In genomic region chr2:238060542-238061309, GRCh38 we compare ENCODE assay signal across 8 cellular contexts. TPM values are rescaled to one million over a fixed set of nuclear protein-coding genes. Genes with fewer than 3 reads are reported as not detected.
DNase-seq lines count a peak whose midpoint lies in the region; ATAC-seq and TF ChIP-seq lines count a peak whose summit lies in the region.

TSS of gene SCLY (plus strand) at chr2:238061001. CDS start at chr2:238061055, 54 bp downstream.

- H3K36me3 ChIP-seq in ACC112 (ENCODE audit: insufficient read depth, low read length), result peaks cover 4% of the 10 kb centered on the region; the same call in 1 of the 2 replicates
- peaks cover 9% of the 10 kb centered on the region for H3K36me3 ChIP-seq in WERI-Rb-1
- peaks cover 3% of the 10 kb centered on the region for H3K36me3 ChIP-seq in mammary epithelial cell (ENCODE audit: insufficient read depth, low read length)
- H3K36me3 ChIP-seq in smooth muscle cell (ENCODE audit: low read depth), result no peaks in the 10 kb centered on the region

- DNase-seq in NCI-H2227 (lab: John Stamatoyannopoulos, UW; ENCODE audit: unreplicated experiment) (peak; percentile 99), WERI-Rb-1 (peak; percentile 98), mammary epithelial cell (peak; percentile 99), iPS-NIHi11 (ENCODE audit: low spot score) (peak; percentile 100), smooth muscle cell (lab: John Stamatoyannopoulos, UW; ENCODE audit: unreplicated experiment) (peak; percentile 94)

- WGBS in mammary epithelial cell (ENCODE audit: low coverage, missing lambda C conversion rate), result 0% methylated on average over 3 of the region's 97 CpGs
- WGBS in smooth muscle cell (ENCODE audit: low lambda C conversion rate), result under 1% methylated on average over 87 of the region's 97 CpGs

- dilution Hi-C loops in mammary epithelial cell (cut with HindIII; ENCODE audit: low sequenced_read_pairs), result no loop called here

- peaks cover 7% of the 10 kb centered on the region for H3K4me1 ChIP-seq in ACC112 (ENCODE audit: control insufficient read depth, insufficient read depth, low read length, unreplicated experiment)
- H3K4me1 ChIP-seq in mammary epithelial cell (ENCODE audit: insufficient read depth, low read length), result peaks cover 12% of the 10 kb centered on the region
- H3K4me1 ChIP-seq in smooth muscle cell (ENCODE audit: low read depth), result peaks cover 11% of the 10 kb centered on the region

- peak within 1 kb of the TSS; percentile 94 for H2AFZ ChIP-seq in ACC112 (ENCODE audit: low read length, unreplicated experiment)
- H2AFZ ChIP-seq in mammary epithelial cell (ENCODE audit: low read depth, low read length), result peak within 1 kb of the TSS; percentile 98
- peak within 1 kb of the TSS; percentile 90 for H2AFZ ChIP-seq in smooth muscle cell (ENCODE audit: low read depth)

- H3K4me2 ChIP-seq in mammary epithelial cell (ENCODE audit: insufficient read depth, low read depth, low read length), result peak within 1 kb of the TSS; percentile 98
- peak within 1 kb of the TSS; percentile 98 for H3K4me2 ChIP-seq in smooth muscle cell

- in situ Hi-C loops in mammary epithelial cell (cut with MboI; ENCODE audit: low sequenced_read_pairs in 2 of 2), result loop anchor here in 1 of 2 donors (10.0 kb wide), 1 partner anchor 206 kb away; the partner anchor contains the start of gene RAMP1

- H3K27ac ChIP-seq in ACC112 (ENCODE audit: low read depth, low read length), result peak within 1 kb of the TSS; percentile 71
- H3K27ac ChIP-seq in WERI-Rb-1, result peak within 1 kb of the TSS; percentile 92
- H3K27ac ChIP-seq in mammary epithelial cell (ENCODE audit: insufficient read depth, low read depth, low read length), result peak within 1 kb of the TSS; percentile 72
- H3K27ac ChIP-seq in smooth muscle cell (ENCODE audit: low read depth), result peak within 1 kb of the TSS; percentile 90

- H3K9me3 ChIP-seq in WERI-Rb-1 (ENCODE audit: severe bottlenecking), result no peaks in the 10 kb centered on the region
- no peaks in the 10 kb centered on the region for H3K9me3 ChIP-seq in mammary epithelial cell (replicated peaks; ENCODE audit: insufficient read depth, low read length)
- H3K9me3 ChIP-seq in smooth muscle cell (replicated peaks; ENCODE audit: low read depth), result no peaks in the 10 kb centered on the region

- CTCF ChIA-PET in mammary epithelial cell (lab: Charles Lee; ENCODE audit: low non-redundant PET), result no interaction called here

- ATAC-seq in GM18870 (IDR thresholded peaks at IDR 0.05; ENCODE audit: unreplicated experiment), result peak; percentile 81
- peak; percentile 94 for ATAC-seq in HG03135 (IDR thresholded peaks at IDR 0.05; ENCODE audit: unreplicated experiment)

- H3K79me2 ChIP-seq in ACC112 (ENCODE audit: control insufficient read depth, insufficient read depth, low read length, unreplicated experiment) (peaks cover 20% of the 10 kb centered on the region), mammary epithelial cell (ENCODE audit: insufficient read depth, low read length) (peaks cover 30% of the 10 kb centered on the region), smooth muscle cell (ENCODE audit: low read depth) (no peaks in the 10 kb centered on the region)

- intact Hi-C loops in mammary epithelial cell (cut with micrococcal nuclease), result loop anchor here (1.0 to 10.0 kb wide), 5 partner anchors 86 to 202 kb away; partner anchors contain the start of genes HES6 and ILKAP

- H4K20me1 ChIP-seq in mammary epithelial cell (ENCODE audit: insufficient read depth, low read length) (no peaks in the 10 kb centered on the region), smooth muscle cell (ENCODE audit: low read depth) (no peaks in the 10 kb centered on the region)

- peak within 1 kb of the TSS; percentile 96 for H3K4me3 ChIP-seq in ACC112 (ENCODE audit: low read depth, low read length)
- peak within 1 kb of the TSS; percentile 85 for H3K4me3 ChIP-seq in WERI-Rb-1 (ENCODE audit: low read depth, low read length)
- peak within 1 kb of the TSS; percentile 90 to 97 (median 92) for H3K4me3 ChIP-seq in mammary epithelial cell (replicated peaks in 1 of 3; ENCODE audit: insufficient read depth in 1 of 3, low read depth in 2 of 3, low read length in 3 of 3)
- H3K4me3 ChIP-seq in smooth muscle cell, result peak within 1 kb of the TSS; percentile 84

- TF ChIP-seq CTCF in WERI-Rb-1 (IDR thresholded peaks at IDR 0.05; ENCODE audit: low read depth, low read length) (no peak), mammary epithelial cell (conservative IDR thresholded peaks at IDR 0.05 in 1 of 2, IDR thresholded peaks at IDR 0.05 in 1 of 2; ENCODE audit: extremely low read depth in 1 of 2, insufficient read depth in 1 of 2, low read depth in 1 of 2, low read length in 2 of 2) (no peak), smooth muscle cell (IDR thresholded peaks at IDR 0.05; ENCODE audit: borderline replicate concordance, insufficient read depth, poor library complexity, severe bottlenecking) (no peak)

- no peaks in the 10 kb centered on the region for H3K27me3 ChIP-seq in ACC112 (ENCODE audit: insufficient read depth, low read length)
- no peaks in the 10 kb centered on the region for H3K27me3 ChIP-seq in WERI-Rb-1 (ENCODE audit: insufficient read depth, low read depth, severe bottlenecking)
- no peaks in the 10 kb centered on the region for H3K27me3 ChIP-seq in mammary epithelial cell (ENCODE audit: insufficient read depth, low read length)
- no peaks in the 10 kb centered on the region for H3K27me3 ChIP-seq in smooth muscle cell (ENCODE audit: low read depth)

- H3K9ac ChIP-seq in mammary epithelial cell (ENCODE audit: insufficient read depth, low read length) (peak within 1 kb of the TSS; percentile 71), smooth muscle cell (ENCODE audit: low read depth) (peak within 1 kb of the TSS; percentile 88)

- H3F3A ChIP-seq in smooth muscle cell (ENCODE audit: low read depth), result peaks cover 14% of the 10 kb centered on the region

- no TSS peak for BruUV-seq in mammary epithelial cell (replicated peaks; lab: Mats Ljungman, UMichigan)

RNA-seq across cellular contexts. Expression of gene SCLY, which starts in this region (rescaled TPM):
- total RNA-seq in mammary epithelial cell (10 to 100 TPM; 10.5 to 23.8 TPM), smooth muscle cell (12.9 and 13.4 TPM in 2 replicates)
- polyA plus RNA-seq in mammary epithelial cell (15.3 TPM), smooth muscle cell (7.6 and 10.0 TPM in 2 replicates)
- polyA minus RNA-seq in mammary epithelial cell, result 9.3 TPM

Comparison
In these comparisons a context has a peak if more than half of its experiments do, and no peak if none do; other contexts are left out.
1. Peak in every context shown above with its lines: DNase-seq, ATAC-seq, H3K4me3 ChIP-seq and H3K27ac ChIP-seq.